1 cellular context compared by ENCODE assay signal in the genomic region with DNA sequence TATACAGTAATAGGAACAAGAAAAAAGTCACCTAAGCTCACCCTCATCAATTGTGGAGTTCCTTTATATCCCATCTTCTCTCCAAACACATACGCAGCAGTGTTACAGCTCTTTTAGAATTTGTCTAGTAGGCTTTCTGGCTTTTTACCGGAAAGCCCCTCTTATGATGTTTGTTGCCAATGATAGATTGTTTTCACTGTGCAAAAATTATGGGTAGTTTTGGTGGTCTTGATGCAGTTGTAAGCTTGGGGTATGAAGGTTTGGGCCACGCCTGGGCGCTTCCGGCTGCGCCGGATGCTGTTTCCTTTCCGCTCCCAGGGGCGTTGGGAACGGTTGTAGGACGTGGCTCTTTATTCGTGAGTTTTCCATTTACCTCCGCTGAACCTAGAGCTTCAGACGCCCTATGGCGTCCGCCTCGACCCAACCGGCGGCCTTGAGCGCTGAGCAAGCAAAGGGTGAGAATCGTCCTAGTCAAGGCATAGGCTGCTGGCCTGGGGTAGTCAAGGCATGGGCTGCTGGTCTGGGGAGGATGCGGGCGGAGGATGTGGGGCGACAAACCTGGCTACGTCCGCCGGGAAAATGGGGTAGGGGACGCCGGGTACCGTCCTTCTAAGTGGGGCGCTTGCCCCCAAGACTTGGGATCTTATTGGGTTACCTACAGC.
TF ChIP-seq lines count a peak whose summit lies in the region.

Gene C12orf57 (plus strand): TSS at position 304 of the 662 bp plus-strand sequence. CDS start 100 bp downstream, at position 404.
Gene RNU7-1 (plus strand): TSS at position 98 of the 662 bp plus-strand sequence.

TF ChIP-seq in HepG2, 621 proteins besides CTCF, POLR2A, EP300 and RAD21 (continued from another document and continues in another):
- TF ChIP-seq, protein P1, sequence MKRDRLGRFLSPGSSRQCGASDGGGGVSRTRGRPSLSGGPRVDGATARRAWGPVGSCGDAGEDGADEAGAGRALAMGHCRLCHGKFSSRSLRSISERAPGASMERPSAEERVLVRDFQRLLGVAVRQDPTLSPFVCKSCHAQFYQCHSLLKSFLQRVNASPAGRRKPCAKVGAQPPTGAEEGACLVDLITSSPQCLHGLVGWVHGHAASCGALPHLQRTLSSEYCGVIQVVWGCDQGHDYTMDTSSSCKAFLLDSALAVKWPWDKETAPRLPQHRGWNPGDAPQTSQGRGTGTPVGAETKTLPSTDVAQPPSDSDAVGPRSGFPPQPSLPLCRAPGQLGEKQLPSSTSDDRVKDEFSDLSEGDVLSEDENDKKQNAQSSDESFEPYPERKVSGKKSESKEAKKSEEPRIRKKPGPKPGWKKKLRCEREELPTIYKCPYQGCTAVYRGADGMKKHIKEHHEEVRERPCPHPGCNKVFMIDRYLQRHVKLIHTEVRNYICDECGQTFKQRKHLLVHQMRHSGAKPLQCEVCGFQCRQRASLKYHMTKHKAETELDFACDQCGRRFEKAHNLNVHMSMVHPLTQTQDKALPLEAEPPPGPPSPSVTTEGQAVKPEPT (CRISPR knock-in tag; IDR thresholded peaks at IDR 0.05; ENCODE audit: low read depth), result no peak; the same call in 1 of the 2 replicates
- TF ChIP-seq MTA1 (CRISPR knock-in tag; IDR thresholded peaks at IDR 0.05; ENCODE audit: borderline replicate concordance), result peak; percentile 74
- peak; percentile 28 for TF ChIP-seq ZNF562 (CRISPR knock-in tag; IDR thresholded peaks at IDR 0.05; ENCODE audit: borderline replicate concordance)
- peak; percentile 87 for TF ChIP-seq ZSCAN9 (CRISPR knock-in tag; IDR thresholded peaks at IDR 0.05; ENCODE audit: borderline replicate concordance)
- TF ChIP-seq, protein P2, sequence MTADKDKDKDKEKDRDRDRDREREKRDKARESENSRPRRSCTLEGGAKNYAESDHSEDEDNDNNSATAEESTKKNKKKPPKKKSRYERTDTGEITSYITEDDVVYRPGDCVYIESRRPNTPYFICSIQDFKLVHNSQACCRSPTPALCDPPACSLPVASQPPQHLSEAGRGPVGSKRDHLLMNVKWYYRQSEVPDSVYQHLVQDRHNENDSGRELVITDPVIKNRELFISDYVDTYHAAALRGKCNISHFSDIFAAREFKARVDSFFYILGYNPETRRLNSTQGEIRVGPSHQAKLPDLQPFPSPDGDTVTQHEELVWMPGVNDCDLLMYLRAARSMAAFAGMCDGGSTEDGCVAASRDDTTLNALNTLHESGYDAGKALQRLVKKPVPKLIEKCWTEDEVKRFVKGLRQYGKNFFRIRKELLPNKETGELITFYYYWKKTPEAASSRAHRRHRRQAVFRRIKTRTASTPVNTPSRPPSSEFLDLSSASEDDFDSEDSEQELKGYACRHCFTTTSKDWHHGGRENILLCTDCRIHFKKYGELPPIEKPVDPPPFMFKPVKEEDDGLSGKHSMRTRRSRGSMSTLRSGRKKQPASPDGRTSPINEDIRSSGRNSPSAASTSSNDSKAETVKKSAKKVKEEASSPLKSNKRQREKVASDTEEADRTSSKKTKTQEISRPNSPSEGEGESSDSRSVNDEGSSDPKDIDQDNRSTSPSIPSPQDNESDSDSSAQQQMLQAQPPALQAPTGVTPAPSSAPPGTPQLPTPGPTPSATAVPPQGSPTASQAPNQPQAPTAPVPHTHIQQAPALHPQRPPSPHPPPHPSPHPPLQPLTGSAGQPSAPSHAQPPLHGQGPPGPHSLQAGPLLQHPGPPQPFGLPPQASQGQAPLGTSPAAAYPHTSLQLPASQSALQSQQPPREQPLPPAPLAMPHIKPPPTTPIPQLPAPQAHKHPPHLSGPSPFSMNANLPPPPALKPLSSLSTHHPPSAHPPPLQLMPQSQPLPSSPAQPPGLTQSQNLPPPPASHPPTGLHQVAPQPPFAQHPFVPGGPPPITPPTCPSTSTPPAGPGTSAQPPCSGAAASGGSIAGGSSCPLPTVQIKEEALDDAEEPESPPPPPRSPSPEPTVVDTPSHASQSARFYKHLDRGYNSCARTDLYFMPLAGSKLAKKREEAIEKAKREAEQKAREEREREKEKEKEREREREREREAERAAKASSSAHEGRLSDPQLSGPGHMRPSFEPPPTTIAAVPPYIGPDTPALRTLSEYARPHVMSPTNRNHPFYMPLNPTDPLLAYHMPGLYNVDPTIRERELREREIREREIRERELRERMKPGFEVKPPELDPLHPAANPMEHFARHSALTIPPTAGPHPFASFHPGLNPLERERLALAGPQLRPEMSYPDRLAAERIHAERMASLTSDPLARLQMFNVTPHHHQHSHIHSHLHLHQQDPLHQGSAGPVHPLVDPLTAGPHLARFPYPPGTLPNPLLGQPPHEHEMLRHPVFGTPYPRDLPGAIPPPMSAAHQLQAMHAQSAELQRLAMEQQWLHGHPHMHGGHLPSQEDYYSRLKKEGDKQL (CRISPR knock-in tag; IDR thresholded peaks at IDR 0.05; ENCODE audit: low read depth), result no peak; the same call in 1 of the 2 replicates
- peak; percentile 100 for TF ChIP-seq MED8 (CRISPR knock-in tag; IDR thresholded peaks at IDR 0.05; ENCODE audit: insufficient replicate concordance)
- peak; percentile 96 for TF ChIP-seq RBM22 (optimal IDR thresholded peaks at IDR 0.05; ENCODE audit: low read length)
- peak; percentile 69 for TF ChIP-seq SOX5 (CRISPR knock-in tag; IDR thresholded peaks at IDR 0.05; ENCODE audit: borderline replicate concordance)
- TF ChIP-seq KDM5B (CRISPR knock-in tag; IDR thresholded peaks at IDR 0.05; ENCODE audit: borderline replicate concordance), result peak; percentile 70; the same call in 1 of the 2 replicates
- no peak for TF ChIP-seq ZNF550 (CRISPR knock-in tag; IDR thresholded peaks at IDR 0.05; ENCODE audit: borderline replicate concordance)
- TF ChIP-seq HOXD1 (CRISPR knock-in tag; IDR thresholded peaks at IDR 0.05), result peak; percentile 33; the same call in 1 of the 2 replicates
- TF ChIP-seq ELF4 (CRISPR knock-in tag; IDR thresholded peaks at IDR 0.05; ENCODE audit: borderline replicate concordance), result no peak; the same call in 1 of the 2 replicates
- TF ChIP-seq LBX2 (CRISPR knock-in tag; IDR thresholded peaks at IDR 0.05; ENCODE audit: borderline replicate concordance), result no peak
- no peak; the same call in 1 of the 2 replicates for TF ChIP-seq KDM6A (CRISPR knock-in tag; IDR thresholded peaks at IDR 0.05; ENCODE audit: low read depth)
- no peak for TF ChIP-seq ATM (IDR thresholded peaks at IDR 0.05; ENCODE audit: borderline replicate concordance)
- no peak for TF ChIP-seq ZNF234 (CRISPR knock-in tag; conservative IDR thresholded peaks at IDR 0.05)
- peak; percentile 99 for TF ChIP-seq MED1 (CRISPR knock-in tag; IDR thresholded peaks at IDR 0.05)
- peak; percentile 52; the same call in 1 of the 2 replicates for TF ChIP-seq NFE2 (CRISPR knock-in tag; IDR thresholded peaks at IDR 0.05)
- TF ChIP-seq TARDBP (CRISPR knock-in tag; IDR thresholded peaks at IDR 0.05), result peak; percentile 92
- TF ChIP-seq ZNF850 (CRISPR knock-in tag; conservative IDR thresholded peaks at IDR 0.05), result no peak
- peak; percentile 30; the same call in 1 of the 2 replicates for TF ChIP-seq SRY (CRISPR knock-in tag; IDR thresholded peaks at IDR 0.05)
- no peak; the same call in 1 of the 2 replicates for TF ChIP-seq HBP1 (CRISPR knock-in tag; IDR thresholded peaks at IDR 0.05; ENCODE audit: low read depth)
- TF ChIP-seq ZFP82 (CRISPR knock-in tag; IDR thresholded peaks at IDR 0.05; ENCODE audit: borderline replicate concordance), result peak; percentile 37; the same call in 1 of the 2 replicates
- no peak for TF ChIP-seq ZFP90 (CRISPR knock-in tag; IDR thresholded peaks at IDR 0.05; ENCODE audit: borderline replicate concordance)
- peak; percentile 76; the same call in 1 of the 2 replicates for TF ChIP-seq ZNF30 (CRISPR knock-in tag; IDR thresholded peaks at IDR 0.05)
- TF ChIP-seq, protein P3, sequence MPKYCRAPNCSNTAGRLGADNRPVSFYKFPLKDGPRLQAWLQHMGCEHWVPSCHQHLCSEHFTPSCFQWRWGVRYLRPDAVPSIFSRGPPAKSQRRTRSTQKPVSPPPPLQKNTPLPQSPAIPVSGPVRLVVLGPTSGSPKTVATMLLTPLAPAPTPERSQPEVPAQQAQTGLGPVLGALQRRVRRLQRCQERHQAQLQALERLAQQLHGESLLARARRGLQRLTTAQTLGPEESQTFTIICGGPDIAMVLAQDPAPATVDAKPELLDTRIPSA (CRISPR knock-in tag; IDR thresholded peaks at IDR 0.05; ENCODE audit: borderline replicate concordance), result no peak
- peak; percentile 65 for TF ChIP-seq HNF1A (IDR thresholded peaks at IDR 0.05; ENCODE audit: low read depth)
- TF ChIP-seq HNF1A (CRISPR knock-in tag; IDR thresholded peaks at IDR 0.05; ENCODE audit: borderline replicate concordance), result peak; percentile 69; the same call in 1 of the 2 replicates
- no peak for TF ChIP-seq SP1 (IDR thresholded peaks at IDR 0.05)
- peak; percentile 59; the same call in 1 of the 2 replicates for TF ChIP-seq SP1 (CRISPR knock-in tag; IDR thresholded peaks at IDR 0.05)
- TF ChIP-seq, protein P4, sequence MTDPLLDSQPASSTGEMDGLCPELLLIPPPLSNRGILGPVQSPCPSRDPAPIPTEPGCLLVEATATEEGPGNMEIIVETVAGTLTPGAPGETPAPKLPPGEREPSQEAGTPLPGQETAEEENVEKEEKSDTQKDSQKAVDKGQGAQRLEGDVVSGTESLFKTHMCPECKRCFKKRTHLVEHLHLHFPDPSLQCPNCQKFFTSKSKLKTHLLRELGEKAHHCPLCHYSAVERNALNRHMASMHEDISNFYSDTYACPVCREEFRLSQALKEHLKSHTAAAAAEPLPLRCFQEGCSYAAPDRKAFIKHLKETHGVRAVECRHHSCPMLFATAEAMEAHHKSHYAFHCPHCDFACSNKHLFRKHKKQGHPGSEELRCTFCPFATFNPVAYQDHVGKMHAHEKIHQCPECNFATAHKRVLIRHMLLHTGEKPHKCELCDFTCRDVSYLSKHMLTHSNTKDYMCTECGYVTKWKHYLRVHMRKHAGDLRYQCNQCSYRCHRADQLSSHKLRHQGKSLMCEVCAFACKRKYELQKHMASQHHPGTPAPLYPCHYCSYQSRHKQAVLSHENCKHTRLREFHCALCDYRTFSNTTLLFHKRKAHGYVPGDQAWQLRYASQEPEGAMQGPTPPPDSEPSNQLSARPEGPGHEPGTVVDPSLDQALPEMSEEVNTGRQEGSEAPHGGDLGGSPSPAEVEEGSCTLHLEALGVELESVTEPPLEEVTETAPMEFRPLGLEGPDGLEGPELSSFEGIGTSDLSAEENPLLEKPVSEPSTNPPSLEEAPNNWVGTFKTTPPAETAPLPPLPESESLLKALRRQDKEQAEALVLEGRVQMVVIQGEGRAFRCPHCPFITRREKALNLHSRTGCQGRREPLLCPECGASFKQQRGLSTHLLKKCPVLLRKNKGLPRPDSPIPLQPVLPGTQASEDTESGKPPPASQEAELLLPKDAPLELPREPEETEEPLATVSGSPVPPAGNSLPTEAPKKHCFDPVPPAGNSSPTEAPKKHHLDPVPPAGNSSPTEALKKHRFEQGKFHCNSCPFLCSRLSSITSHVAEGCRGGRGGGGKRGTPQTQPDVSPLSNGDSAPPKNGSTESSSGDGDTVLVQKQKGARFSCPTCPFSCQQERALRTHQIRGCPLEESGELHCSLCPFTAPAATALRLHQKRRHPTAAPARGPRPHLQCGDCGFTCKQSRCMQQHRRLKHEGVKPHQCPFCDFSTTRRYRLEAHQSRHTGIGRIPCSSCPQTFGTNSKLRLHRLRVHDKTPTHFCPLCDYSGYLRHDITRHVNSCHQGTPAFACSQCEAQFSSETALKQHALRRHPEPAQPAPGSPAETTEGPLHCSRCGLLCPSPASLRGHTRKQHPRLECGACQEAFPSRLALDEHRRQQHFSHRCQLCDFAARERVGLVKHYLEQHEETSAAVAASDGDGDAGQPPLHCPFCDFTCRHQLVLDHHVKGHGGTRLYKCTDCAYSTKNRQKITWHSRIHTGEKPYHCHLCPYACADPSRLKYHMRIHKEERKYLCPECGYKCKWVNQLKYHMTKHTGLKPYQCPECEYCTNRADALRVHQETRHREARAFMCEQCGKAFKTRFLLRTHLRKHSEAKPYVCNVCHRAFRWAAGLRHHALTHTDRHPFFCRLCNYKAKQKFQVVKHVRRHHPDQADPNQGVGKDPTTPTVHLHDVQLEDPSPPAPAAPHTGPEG (CRISPR knock-in tag; IDR thresholded peaks at IDR 0.05), result no peak
- TF ChIP-seq SRSF4 (IDR thresholded peaks at IDR 0.05; ENCODE audit: low read depth, low read length, poor library complexity, severe bottlenecking), result no peak
- TF ChIP-seq ZNF317 (CRISPR knock-in tag; IDR thresholded peaks at IDR 0.05), result peak; percentile 43; the same call in 1 of the 2 replicates
- no peak for TF ChIP-seq NFRKB (IDR thresholded peaks at IDR 0.05)
- TF ChIP-seq KDM4B (CRISPR knock-in tag; IDR thresholded peaks at IDR 0.05), result peak; percentile 55; the same call in 1 of the 2 replicates
- peak; percentile 76 for TF ChIP-seq GATAD2A (CRISPR knock-in tag; IDR thresholded peaks at IDR 0.05)
